18 cellular contexts compared by ENCODE assay signal in the genomic region with DNA sequence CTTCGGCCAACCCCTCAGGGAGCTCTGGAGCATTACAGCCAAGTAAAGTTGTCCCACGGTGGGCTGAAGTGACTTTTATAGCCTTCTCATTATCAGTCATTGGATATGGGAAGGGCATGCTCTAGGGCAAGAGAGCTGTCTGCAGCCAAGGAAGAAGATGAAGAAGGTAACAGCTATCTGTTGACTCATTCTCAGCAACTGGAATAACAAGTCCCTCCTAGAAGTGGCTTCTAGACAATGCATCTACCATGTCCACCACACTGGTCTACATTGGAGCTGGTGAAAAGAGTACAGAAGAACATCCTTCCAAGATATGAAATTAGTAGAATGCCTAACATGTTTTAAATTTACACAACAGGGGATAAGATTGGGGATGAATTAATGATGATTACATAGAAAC.
"Had no signal": no experiment of that assay in that cellular context is flagged by ENCODE, and none has a peak within 500 bp of the region (broad histone marks: within the 10 kb centered on the region; RNA-seq: fewer than 3 reads in every experiment).

No MANE protein-coding gene starts in this region.

- H3K27me3 ChIP-seq: adrenal gland had no signal

- H3K27ac ChIP-seq: adrenal gland had no signal

- ATAC-seq: activated CD4-positive, CD25-positive, alpha-beta regulatory T cell treated with anti-CD3 and anti-CD28 coated beads, Interleukin-2, amount 50 U/mL, for 24 hours; activated CD8-positive, alpha-beta T cell treated with anti-CD3 and anti-CD28 coated beads for 36 hours had no signal

- FAIRE-seq: RCC 7860 had no signal

- H3K36me3 ChIP-seq: adrenal gland had no signal

- H3K4me1 ChIP-seq: adrenal gland had no signal

- DNase-seq: activated CD4-positive, alpha-beta T cell treated with anti-CD3 and anti-CD28 coated beads for 4 hours; activated CD8-positive, alpha-beta memory T cell treated with anti-CD3 and anti-CD28 coated beads, Interleukin-2, amount 50 U/mL, for 48 hours; activated CD8-positive, alpha-beta T cell treated with anti-CD3 and anti-CD28 coated beads for 36 hours; activated naive CD4-positive, alpha-beta T cell treated with anti-CD3 and anti-CD28 coated beads, Interleukin-2, amount 50 U/mL, for 16 hours; activated naive CD8-positive, alpha-beta T cell treated with anti-CD3 and anti-CD28 coated beads, Interleukin-2, amount 10 ng/mL, durations not matched to agents 7 days and 5 days; activated T-cell treated with anti-CD3 and anti-CD28 coated beads, Interleukin-2, amount 50 U/mL, for 1 hour; adrenal gland; anterior cingulate cortex; caudate nucleus; MM.1S; NCI-H1105; NCI-H1436 treated with DMSO at 0.1 percent for 48 hours; NCI-H187; NCI-H2081; NCI-H524; SHP77 treated with DMSO at 0.1 percent for 48 hours had no signal

- H3K4me3 ChIP-seq: adrenal gland had no signal
